In the genomic region with DNA sequence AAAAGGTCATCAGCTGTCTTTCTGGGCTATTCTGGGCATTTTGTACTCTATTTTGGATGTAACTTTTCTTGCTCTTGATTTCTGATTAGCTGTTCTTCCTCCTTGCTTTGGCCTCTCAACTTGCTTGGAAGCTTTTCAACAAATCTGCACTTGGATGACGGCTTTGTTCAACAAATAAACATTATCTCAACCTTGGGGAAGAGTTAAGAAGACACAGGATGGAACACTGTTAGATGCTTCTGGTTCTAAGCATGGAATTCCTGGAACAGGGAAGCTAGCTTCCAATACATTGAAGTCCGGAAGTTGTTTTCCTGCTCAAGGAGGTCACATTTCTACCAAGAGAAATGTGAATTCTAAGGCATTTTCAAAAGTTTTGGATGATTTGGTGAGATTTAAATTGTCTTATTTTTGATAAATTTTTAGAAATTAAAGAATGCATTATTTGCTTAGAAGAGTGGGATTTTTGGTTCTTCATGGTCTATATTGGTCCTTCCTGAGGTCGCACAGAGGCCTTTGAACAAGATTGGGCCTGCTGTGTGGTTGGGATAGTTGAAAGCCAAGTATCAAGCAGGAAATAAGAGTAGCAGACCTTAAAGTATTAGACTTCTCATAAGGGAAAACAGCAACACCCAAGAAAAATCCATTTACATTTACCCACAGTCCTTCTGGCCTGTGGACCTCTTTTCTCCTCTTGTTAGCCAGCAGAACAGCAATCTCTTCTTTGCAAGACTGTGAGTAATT, we compare ENCODE assay signal across 1 cellular context.
TF ChIP-seq lines count a peak whose summit lies in the region.

No MANE protein-coding gene starts in this region.

TF ChIP-seq in endothelial cell of umbilical vein, 7 proteins besides CTCF, POLR2A, EP300 and RAD21:
- TF ChIP-seq JUN (IDR thresholded peaks at IDR 0.05; ENCODE audit: borderline replicate concordance, insufficient read depth, insufficient read length, low read depth) (no peak), EZH2 (IDR thresholded peaks at IDR 0.05; ENCODE audit: borderline replicate concordance, low read depth, low read length, severe bottlenecking) (no peak), GATA2 (IDR thresholded peaks at IDR 0.05; ENCODE audit: insufficient read depth, insufficient read length, low read depth, low read length) (no peak), MAX (IDR thresholded peaks at IDR 0.05; ENCODE audit: insufficient read depth, insufficient read length) (no peak), MYC (IDR thresholded peaks at IDR 0.05; ENCODE audit: low read depth, low read length) (no peak), POLR2AphosphoS5 (IDR thresholded peaks at IDR 0.05; ENCODE audit: insufficient read depth, low read depth, low read length) (no peak), FOS (IDR thresholded peaks at IDR 0.05; ENCODE audit: borderline replicate concordance, insufficient read depth, low read length) (no peak)
